Comparison of ENCODE assay signal across 9 cellular contexts in genomic region chr14:20782280-20782890, GRCh38. TPM values are rescaled to one million over a fixed set of nuclear protein-coding genes. Genes with fewer than 3 reads are reported as not detected.
DNase-seq lines count a peak whose midpoint lies in the region; ATAC-seq and TF ChIP-seq lines count a peak whose summit lies in the region.
"Had no signal": no experiment of that assay in that cellular context is flagged by ENCODE, and none has a peak within 500 bp of the region (broad histone marks: within the 10 kb centered on the region; RNA-seq: fewer than 3 reads in every experiment).

No MANE protein-coding gene starts in this region.

- no peaks in the 10 kb centered on the region for H3K36me3 Mint-ChIP-seq in activated naive CD8-positive, alpha-beta T cell treated with anti-CD3 and anti-CD28 coated beads for 36 hours
- H3K36me3 Mint-ChIP-seq in nephron (ENCODE audit: low read depth), result no peaks in the 10 kb centered on the region

- no peak for TF ChIP-seq CTCF in nephron (IDR thresholded peaks at IDR 0.05; ENCODE audit: unreplicated experiment in 3 of 3)

- ATAC-seq in GM19025 (IDR thresholded peaks at IDR 0.05; ENCODE audit: low read depth, unreplicated experiment) (peak; percentile 46), HG03196 (IDR thresholded peaks at IDR 0.05; ENCODE audit: unreplicated experiment) (peak; percentile 57), HG03342 (IDR thresholded peaks at IDR 0.05; ENCODE audit: unreplicated experiment) (no peak), HG03039 (IDR thresholded peaks at IDR 0.05; ENCODE audit: unreplicated experiment) (no peak)

- peak overlapping the region; percentile 62 for H3K27ac Mint-ChIP-seq in activated naive CD8-positive, alpha-beta T cell treated with anti-CD3 and anti-CD28 coated beads for 36 hours
- H3K27ac Mint-ChIP-seq in nephron, result peak overlapping the region; percentile 12 to 89 (median 56)

- H3K4me1 Mint-ChIP-seq in activated naive CD8-positive, alpha-beta T cell treated with anti-CD3 and anti-CD28 coated beads for 36 hours, result peaks cover 20% of the 10 kb centered on the region
- H3K4me1 Mint-ChIP-seq in nephron, result peaks cover 14% of the 10 kb centered on the region

- DNase-seq in activated naive CD8-positive, alpha-beta T cell treated with anti-CD3 and anti-CD28 coated beads for 36 hours, result no peak
- DNase-seq in D341Med (ENCODE audit: low spot score) (no peak), DMS 273 (lab: John Stamatoyannopoulos, UW; ENCODE audit: unreplicated experiment) (no peak)

- peak overlapping the region; percentile 48 for H3K4me3 Mint-ChIP-seq in activated naive CD8-positive, alpha-beta T cell treated with anti-CD3 and anti-CD28 coated beads for 36 hours
- H3K4me3 Mint-ChIP-seq in nephron, result peak overlapping the region in 2 of 3 experiments; percentile 8 to 33

- no peaks in the 10 kb centered on the region for H3K27me3 Mint-ChIP-seq in activated naive CD8-positive, alpha-beta T cell treated with anti-CD3 and anti-CD28 coated beads for 36 hours
- no peaks in the 10 kb centered on the region for H3K27me3 Mint-ChIP-seq in nephron (ENCODE audit: low read depth)

- no peaks in the 10 kb centered on the region for H3K9me3 Mint-ChIP-seq in activated naive CD8-positive, alpha-beta T cell treated with anti-CD3 and anti-CD28 coated beads for 36 hours
- H3K9me3 Mint-ChIP-seq in nephron, result no peaks in the 10 kb centered on the region

RNA-seq across cellular contexts. Expression of gene RNASE6, which starts 1.3 kb away (rescaled TPM):
- total RNA-seq in activated naive CD8-positive, alpha-beta T cell treated with anti-CD3 and anti-CD28 coated beads for 36 hours, result under 1 TPM; 0.35 to 0.40 TPM
- total RNA-seq: fibroblast of lung had no signal

RNA-seq across cellular contexts. Expression of gene EDDM3B, which starts 14.2 kb away (rescaled TPM):
- not detected for total RNA-seq in activated naive CD8-positive, alpha-beta T cell treated with anti-CD3 and anti-CD28 coated beads for 36 hours
- total RNA-seq: fibroblast of lung had no signal

RNA-seq across cellular contexts. Expression of gene RNASE1, which starts 20.3 kb away (rescaled TPM):
- not detected for total RNA-seq in activated naive CD8-positive, alpha-beta T cell treated with anti-CD3 and anti-CD28 coated beads for 36 hours
- total RNA-seq: fibroblast of lung had no signal

RNA-seq across cellular contexts. Expression of gene EDDM3A, which starts 36.7 kb away (rescaled TPM):
- total RNA-seq in activated naive CD8-positive, alpha-beta T cell treated with anti-CD3 and anti-CD28 coated beads for 36 hours, result not detected
- total RNA-seq: fibroblast of lung had no signal

Comparison
In these comparisons a context has a peak if more than half of its experiments do, and no peak if none do; other contexts are left out.
1. ATAC-seq: peak in GM19025 (single experiment) and HG03196 (single experiment); none in HG03342 (single experiment) and HG03039 (single experiment).